19 cellular contexts compared by ENCODE assay signal in the genomic region with DNA sequence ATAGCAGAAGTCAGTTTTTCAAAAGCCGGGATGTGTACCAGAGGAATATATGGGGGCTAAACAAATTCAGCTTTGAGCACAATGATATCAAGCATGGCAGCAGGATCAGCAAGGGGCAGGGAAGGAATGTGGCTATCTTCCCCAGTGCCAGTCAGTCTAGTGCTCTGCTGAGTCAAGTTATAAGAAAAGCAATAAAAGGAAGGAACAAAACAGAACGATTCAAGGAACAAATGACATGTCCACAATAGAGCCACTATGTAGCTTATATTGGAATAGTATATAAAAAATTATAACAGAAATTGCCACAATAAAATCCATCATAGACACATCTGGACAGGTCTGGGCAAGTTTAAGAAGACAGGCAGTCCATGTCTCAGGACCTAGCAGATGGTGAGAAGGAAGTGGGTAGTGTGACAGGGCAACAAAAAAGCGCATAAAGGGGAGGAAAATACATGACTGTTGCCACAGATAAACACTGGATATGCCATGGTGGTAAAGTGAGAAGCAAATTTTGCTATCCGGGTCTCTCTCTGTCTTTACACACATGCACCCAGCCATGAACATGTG.
"Had no signal": no experiment of that assay in that cellular context is flagged by ENCODE, and none has a peak within 500 bp of the region (broad histone marks: within the 10 kb centered on the region; RNA-seq: fewer than 3 reads in every experiment).

No MANE protein-coding gene starts in this region.

- DNase-seq: activated CD4-positive, CD25-positive, alpha-beta regulatory T cell treated with anti-CD3 and anti-CD28 coated beads, Interleukin-2, amount 50 U/mL, for 72 hours; activated CD8-positive, alpha-beta memory T cell treated with anti-CD3 and anti-CD28 coated beads for 24 hours; activated CD8-positive, alpha-beta memory T cell treated with anti-CD3 and anti-CD28 coated beads, Interleukin-2, amount 50 U/mL, for 48 hours; activated effector memory CD4-positive, alpha-beta T cell treated with Interleukin-2 at 50 U/mL for 16 hours; activated naive CD4-positive, alpha-beta T cell treated with anti-CD3 and anti-CD28 coated beads, Interleukin-2, amount 50 U/mL, for 16 hours; activated T-cell treated with anti-CD3 and anti-CD28 coated beads, Interleukin-2, amount 50 U/mL, for 48 hours; dermis blood vessel endothelial cell; effector memory CD4-positive, alpha-beta T cell; foreskin fibroblast; glutamatergic neuron; hippocampal formation; lower lobe of right lung; nephron progenitor cell; stimulated activated CD4-positive, alpha-beta T cell treated with anti-CD3 and anti-CD28 coated beads, Interleukin-12 subunit alpha, Interleukin-12 subunit beta, amount 100 ng/mL, for 4 hours; stimulated activated CD4-positive, alpha-beta T cell treated with anti-CD3 and anti-CD28 coated beads, Interleukin-1b, Interleukin-23, amount 100 ng/mL, for 48 hours; stimulated activated CD8-positive, alpha-beta memory T cell treated with anti-CD3 and anti-CD28 coated beads, Interleukin-4, amount 100 ng/mL, for 48 hours; stimulated activated naive CD4-positive, alpha-beta T cell treated with Interleukin-2 at 50 U/mL for 16 hours; SW 1271; thyroid gland had no signal
